Comparison of ENCODE assay signal across 1 cellular context in the genomic region with DNA sequence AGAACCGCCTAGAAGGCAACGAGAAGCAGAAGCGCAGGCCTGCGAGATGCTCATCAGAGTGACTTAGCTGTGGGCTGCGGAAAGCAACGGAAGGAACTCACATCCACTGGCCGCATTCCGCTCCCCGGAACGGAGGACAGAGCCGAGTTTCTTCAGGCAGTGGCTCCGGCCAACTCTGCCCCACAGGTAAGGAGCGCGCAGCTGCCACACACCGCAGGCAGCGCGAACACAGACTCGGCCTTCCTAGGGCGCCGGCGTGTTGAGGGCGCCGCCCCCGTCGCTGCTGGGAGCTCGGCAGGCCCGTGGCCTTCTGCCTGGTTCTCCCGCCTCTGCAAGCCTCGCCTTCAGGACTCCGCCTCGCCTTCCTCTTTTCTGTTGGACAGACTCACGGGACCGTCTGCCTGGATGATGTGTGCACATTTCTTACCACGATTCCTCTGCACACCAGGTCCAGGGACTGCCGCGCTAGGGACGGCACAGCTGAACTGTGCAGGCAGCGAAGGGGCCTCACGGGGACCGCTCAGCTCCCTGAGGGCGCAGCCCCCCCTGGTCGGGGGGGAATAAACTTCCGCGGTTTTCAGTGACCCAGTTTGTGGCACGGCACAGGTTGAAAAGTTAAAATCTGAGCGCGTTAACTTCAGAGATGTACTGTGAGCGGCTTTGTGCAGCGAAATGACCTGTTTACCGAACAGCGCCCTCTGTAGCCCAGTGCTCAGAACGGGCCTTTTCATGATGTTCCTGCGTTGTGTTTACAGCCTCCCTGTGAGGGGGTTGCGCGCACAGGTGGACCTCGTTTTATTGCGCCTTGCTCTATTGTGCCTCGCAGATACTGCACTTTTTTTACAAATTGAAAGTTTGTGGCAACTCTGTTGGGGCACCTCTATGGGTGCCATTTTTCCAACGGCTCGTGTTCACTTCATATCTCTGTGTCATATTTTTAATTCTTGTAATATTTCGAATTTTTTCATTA.
TF ChIP-seq lines count a peak whose summit lies in the region.

No MANE protein-coding gene starts in this region.

TF ChIP-seq in HEK293, 187 proteins besides CTCF, POLR2A, EP300 and RAD21 (continued from another document and continues in another):
- TF ChIP-seq, protein P1, sequence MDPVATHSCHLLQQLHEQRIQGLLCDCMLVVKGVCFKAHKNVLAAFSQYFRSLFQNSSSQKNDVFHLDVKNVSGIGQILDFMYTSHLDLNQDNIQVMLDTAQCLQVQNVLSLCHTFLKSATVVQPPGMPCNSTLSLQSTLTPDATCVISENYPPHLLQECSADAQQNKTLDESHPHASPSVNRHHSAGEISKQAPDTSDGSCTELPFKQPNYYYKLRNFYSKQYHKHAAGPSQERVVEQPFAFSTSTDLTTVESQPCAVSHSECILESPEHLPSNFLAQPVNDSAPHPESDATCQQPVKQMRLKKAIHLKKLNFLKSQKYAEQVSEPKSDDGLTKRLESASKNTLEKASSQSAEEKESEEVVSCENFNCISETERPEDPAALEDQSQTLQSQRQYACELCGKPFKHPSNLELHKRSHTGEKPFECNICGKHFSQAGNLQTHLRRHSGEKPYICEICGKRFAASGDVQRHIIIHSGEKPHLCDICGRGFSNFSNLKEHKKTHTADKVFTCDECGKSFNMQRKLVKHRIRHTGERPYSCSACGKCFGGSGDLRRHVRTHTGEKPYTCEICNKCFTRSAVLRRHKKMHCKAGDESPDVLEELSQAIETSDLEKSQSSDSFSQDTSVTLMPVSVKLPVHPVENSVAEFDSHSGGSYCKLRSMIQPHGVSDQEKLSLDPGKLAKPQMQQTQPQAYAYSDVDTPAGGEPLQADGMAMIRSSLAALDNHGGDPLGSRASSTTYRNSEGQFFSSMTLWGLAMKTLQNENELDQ (tag by site-specific recombination; IDR thresholded peaks at IDR 0.05; ENCODE audit: low read depth): no peak
- TF ChIP-seq ZBTB20 (tag by site-specific recombination; IDR thresholded peaks at IDR 0.05): peak; percentile 76; the same call in 1 of the 2 replicates
- 0 out of 2 replicates have a peak, but pooled peaks have one; percentile 69 for TF ChIP-seq ZXDB (tag by site-specific recombination; IDR thresholded peaks at IDR 0.05)
- TF ChIP-seq KLF10 (tag by site-specific recombination; IDR thresholded peaks at IDR 0.05): peak; percentile 47; the same call in 1 of the 2 replicates
- peak; percentile 40; the same call in 1 of the 2 replicates for TF ChIP-seq ZNF24 (tag by site-specific recombination; IDR thresholded peaks at IDR 0.05)
- TF ChIP-seq, protein P2, sequence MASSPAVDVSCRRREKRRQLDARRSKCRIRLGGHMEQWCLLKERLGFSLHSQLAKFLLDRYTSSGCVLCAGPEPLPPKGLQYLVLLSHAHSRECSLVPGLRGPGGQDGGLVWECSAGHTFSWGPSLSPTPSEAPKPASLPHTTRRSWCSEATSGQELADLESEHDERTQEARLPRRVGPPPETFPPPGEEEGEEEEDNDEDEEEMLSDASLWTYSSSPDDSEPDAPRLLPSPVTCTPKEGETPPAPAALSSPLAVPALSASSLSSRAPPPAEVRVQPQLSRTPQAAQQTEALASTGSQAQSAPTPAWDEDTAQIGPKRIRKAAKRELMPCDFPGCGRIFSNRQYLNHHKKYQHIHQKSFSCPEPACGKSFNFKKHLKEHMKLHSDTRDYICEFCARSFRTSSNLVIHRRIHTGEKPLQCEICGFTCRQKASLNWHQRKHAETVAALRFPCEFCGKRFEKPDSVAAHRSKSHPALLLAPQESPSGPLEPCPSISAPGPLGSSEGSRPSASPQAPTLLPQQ (tag by site-specific recombination; IDR thresholded peaks at IDR 0.05): peak; percentile 78
- TF ChIP-seq, protein P3, sequence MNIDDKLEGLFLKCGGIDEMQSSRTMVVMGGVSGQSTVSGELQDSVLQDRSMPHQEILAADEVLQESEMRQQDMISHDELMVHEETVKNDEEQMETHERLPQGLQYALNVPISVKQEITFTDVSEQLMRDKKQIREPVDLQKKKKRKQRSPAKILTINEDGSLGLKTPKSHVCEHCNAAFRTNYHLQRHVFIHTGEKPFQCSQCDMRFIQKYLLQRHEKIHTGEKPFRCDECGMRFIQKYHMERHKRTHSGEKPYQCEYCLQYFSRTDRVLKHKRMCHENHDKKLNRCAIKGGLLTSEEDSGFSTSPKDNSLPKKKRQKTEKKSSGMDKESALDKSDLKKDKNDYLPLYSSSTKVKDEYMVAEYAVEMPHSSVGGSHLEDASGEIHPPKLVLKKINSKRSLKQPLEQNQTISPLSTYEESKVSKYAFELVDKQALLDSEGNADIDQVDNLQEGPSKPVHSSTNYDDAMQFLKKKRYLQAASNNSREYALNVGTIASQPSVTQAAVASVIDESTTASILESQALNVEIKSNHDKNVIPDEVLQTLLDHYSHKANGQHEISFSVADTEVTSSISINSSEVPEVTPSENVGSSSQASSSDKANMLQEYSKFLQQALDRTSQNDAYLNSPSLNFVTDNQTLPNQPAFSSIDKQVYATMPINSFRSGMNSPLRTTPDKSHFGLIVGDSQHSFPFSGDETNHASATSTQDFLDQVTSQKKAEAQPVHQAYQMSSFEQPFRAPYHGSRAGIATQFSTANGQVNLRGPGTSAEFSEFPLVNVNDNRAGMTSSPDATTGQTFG (tag by site-specific recombination; IDR thresholded peaks at IDR 0.05; ENCODE audit: borderline replicate concordance): no peak
- peak; percentile 53 for TF ChIP-seq ZNF654 (tag by site-specific recombination; IDR thresholded peaks at IDR 0.05; ENCODE audit: low read depth)
- TF ChIP-seq, protein P4, sequence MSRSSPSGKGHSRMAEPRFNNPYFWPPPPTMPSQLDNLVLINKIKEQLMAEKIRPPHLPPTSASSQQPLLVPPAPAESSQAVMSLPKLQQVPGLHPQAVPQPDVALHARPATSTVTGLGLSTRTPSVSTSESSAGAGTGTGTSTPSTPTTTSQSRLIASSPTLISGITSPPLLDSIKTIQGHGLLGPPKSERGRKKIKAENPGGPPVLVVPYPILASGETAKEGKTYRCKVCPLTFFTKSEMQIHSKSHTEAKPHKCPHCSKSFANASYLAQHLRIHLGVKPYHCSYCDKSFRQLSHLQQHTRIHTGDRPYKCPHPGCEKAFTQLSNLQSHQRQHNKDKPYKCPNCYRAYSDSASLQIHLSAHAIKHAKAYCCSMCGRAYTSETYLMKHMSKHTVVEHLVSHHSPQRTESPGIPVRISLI (tag by site-specific recombination; IDR thresholded peaks at IDR 0.05): no peak
- peak; percentile 82 for TF ChIP-seq GLIS2 (tag by site-specific recombination; IDR thresholded peaks at IDR 0.05)
- peak; percentile 40; the same call in 1 of the 2 replicates for TF ChIP-seq ZFP37 (tag by site-specific recombination; IDR thresholded peaks at IDR 0.05)
- TF ChIP-seq ZNF423 (tag by site-specific recombination; IDR thresholded peaks at IDR 0.05): no peak
- TF ChIP-seq HOXA7 (CRISPR knock-in tag; IDR thresholded peaks at IDR 0.05; ENCODE audit: borderline replicate concordance): no peak
- TF ChIP-seq, protein P5, sequence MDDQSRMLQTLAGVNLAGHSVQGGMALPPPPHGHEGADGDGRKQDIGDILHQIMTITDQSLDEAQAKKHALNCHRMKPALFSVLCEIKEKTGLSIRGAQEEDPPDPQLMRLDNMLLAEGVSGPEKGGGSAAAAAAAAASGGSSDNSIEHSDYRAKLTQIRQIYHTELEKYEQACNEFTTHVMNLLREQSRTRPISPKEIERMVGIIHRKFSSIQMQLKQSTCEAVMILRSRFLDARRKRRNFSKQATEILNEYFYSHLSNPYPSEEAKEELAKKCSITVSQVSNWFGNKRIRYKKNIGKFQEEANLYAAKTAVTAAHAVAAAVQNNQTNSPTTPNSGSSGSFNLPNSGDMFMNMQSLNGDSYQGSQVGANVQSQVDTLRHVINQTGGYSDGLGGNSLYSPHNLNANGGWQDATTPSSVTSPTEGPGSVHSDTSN (CRISPR knock-in tag; IDR thresholded peaks at IDR 0.05): peak; percentile 75; the same call in 1 of the 2 replicates
- 0 out of 2 replicates have a peak, but pooled peaks have one; percentile 20 for TF ChIP-seq OSR2 (tag by site-specific recombination; IDR thresholded peaks at IDR 0.05)
- TF ChIP-seq ZBTB48 (tag by site-specific recombination; IDR thresholded peaks at IDR 0.05): peak; percentile 93
- 0 out of 2 replicates have a peak, but pooled peaks have one; percentile 18 for TF ChIP-seq ZBTB21 (tag by site-specific recombination; IDR thresholded peaks at IDR 0.05)
- 0 out of 2 replicates have a peak, but pooled peaks have one; percentile 46 for TF ChIP-seq KLF16 (tag by site-specific recombination; IDR thresholded peaks at IDR 0.05)
- TF ChIP-seq SP7 (tag by site-specific recombination; IDR thresholded peaks at IDR 0.05): peak; percentile 77
- TF ChIP-seq, protein P6, sequence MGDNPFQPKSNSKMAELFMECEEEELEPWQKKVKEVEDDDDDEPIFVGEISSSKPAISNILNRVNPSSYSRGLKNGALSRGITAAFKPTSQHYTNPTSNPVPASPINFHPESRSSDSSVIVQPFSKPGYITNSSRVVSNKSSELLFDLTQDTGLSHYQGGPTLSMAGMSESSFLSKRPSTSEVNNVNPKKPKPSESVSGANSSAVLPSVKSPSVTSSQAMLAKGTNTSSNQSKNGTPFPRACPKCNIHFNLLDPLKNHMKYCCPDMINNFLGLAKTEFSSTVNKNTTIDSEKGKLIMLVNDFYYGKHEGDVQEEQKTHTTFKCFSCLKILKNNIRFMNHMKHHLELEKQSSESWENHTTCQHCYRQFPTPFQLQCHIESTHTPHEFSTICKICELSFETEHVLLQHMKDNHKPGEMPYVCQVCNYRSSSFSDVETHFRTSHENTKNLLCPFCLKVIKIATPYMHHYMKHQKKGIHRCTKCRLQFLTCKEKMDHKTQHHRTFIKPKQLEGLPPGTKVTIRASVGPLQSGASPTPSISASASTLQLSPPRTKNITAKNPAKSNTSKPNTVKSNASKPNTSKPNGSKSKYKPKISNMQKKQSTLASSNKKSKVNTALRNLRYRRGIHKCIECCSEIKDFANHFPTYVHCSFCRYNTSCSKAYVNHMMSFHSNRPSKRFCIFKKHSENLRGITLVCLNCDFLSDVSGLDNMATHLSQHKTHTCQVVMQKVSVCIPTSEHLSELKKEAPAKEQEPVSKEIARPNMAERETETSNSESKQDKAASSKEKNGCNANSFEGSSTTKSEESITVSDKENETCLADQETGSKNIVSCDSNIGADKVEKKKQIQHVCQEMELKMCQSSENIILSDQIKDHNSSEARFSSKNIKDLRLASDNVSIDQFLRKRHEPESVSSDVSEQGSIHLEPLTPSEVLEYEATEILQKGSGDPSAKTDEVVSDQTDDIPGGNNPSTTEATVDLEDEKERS (tag by site-specific recombination; IDR thresholded peaks at IDR 0.05): no peak
- TF ChIP-seq, protein P7, sequence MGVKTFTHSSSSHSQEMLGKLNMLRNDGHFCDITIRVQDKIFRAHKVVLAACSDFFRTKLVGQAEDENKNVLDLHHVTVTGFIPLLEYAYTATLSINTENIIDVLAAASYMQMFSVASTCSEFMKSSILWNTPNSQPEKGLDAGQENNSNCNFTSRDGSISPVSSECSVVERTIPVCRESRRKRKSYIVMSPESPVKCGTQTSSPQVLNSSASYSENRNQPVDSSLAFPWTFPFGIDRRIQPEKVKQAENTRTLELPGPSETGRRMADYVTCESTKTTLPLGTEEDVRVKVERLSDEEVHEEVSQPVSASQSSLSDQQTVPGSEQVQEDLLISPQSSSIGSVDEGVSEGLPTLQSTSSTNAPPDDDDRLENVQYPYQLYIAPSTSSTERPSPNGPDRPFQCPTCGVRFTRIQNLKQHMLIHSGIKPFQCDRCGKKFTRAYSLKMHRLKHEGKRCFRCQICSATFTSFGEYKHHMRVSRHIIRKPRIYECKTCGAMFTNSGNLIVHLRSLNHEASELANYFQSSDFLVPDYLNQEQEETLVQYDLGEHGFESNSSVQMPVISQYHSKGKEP (tag by site-specific recombination; IDR thresholded peaks at IDR 0.05): no peak
- TF ChIP-seq ZNF391 (tag by site-specific recombination; IDR thresholded peaks at IDR 0.05; ENCODE audit: borderline replicate concordance, low read depth): 0 out of 2 replicates have a peak, but pooled peaks have one; percentile 53
- TF ChIP-seq ZNF169 (tag by site-specific recombination; IDR thresholded peaks at IDR 0.05): no peak
- TF ChIP-seq ZNF114 (tag by site-specific recombination; IDR thresholded peaks at IDR 0.05): no peak
- TF ChIP-seq, protein P8, sequence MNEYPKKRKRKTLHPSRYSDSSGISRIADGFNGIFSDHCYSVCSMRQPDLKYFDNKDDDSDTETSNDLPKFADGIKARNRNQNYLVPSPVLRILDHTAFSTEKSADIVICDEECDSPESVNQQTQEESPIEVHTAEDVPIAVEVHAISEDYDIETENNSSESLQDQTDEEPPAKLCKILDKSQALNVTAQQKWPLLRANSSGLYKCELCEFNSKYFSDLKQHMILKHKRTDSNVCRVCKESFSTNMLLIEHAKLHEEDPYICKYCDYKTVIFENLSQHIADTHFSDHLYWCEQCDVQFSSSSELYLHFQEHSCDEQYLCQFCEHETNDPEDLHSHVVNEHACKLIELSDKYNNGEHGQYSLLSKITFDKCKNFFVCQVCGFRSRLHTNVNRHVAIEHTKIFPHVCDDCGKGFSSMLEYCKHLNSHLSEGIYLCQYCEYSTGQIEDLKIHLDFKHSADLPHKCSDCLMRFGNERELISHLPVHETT (tag by site-specific recombination; IDR thresholded peaks at IDR 0.05): peak; percentile 27; the same call in 1 of the 2 replicates
- TF ChIP-seq TRIM28 (IDR thresholded peaks at IDR 0.05; ENCODE audit: borderline replicate concordance, low read length): peak; percentile 92; the same call in 1 of the 2 replicates
- no peak for TF ChIP-seq ZNF791 (tag by site-specific recombination; IDR thresholded peaks at IDR 0.05)
- TF ChIP-seq EGR2 (tag by site-specific recombination; IDR thresholded peaks at IDR 0.05; ENCODE audit: low read depth): peak; percentile 82
- TF ChIP-seq ZBTB7A (tag by site-specific recombination; IDR thresholded peaks at IDR 0.05; ENCODE audit: low read depth): no peak; the same call in 1 of the 2 replicates
- peak; percentile 12; the same call in 1 of the 2 replicates for TF ChIP-seq ZNF10 (tag by site-specific recombination; IDR thresholded peaks at IDR 0.05)
- TF ChIP-seq, protein P9, sequence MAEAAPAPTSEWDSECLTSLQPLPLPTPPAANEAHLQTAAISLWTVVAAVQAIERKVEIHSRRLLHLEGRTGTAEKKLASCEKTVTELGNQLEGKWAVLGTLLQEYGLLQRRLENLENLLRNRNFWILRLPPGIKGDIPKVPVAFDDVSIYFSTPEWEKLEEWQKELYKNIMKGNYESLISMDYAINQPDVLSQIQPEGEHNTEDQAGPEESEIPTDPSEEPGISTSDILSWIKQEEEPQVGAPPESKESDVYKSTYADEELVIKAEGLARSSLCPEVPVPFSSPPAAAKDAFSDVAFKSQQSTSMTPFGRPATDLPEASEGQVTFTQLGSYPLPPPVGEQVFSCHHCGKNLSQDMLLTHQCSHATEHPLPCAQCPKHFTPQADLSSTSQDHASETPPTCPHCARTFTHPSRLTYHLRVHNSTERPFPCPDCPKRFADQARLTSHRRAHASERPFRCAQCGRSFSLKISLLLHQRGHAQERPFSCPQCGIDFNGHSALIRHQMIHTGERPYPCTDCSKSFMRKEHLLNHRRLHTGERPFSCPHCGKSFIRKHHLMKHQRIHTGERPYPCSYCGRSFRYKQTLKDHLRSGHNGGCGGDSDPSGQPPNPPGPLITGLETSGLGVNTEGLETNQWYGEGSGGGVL (tag by site-specific recombination; IDR thresholded peaks at IDR 0.05): peak; percentile 83
- peak; percentile 36; the same call in 1 of the 2 replicates for TF ChIP-seq GFI1B (tag by site-specific recombination; IDR thresholded peaks at IDR 0.05)
- TF ChIP-seq ZNF133 (tag by site-specific recombination; IDR thresholded peaks at IDR 0.05): no peak
- peak; percentile 85; the same call in 1 of the 2 replicates for TF ChIP-seq ZNF2 (tag by site-specific recombination; IDR thresholded peaks at IDR 0.05)
- TF ChIP-seq ZNF221 (tag by site-specific recombination; IDR thresholded peaks at IDR 0.05; ENCODE audit: borderline replicate concordance): no peak
- TF ChIP-seq SP2 (tag by site-specific recombination; IDR thresholded peaks at IDR 0.05): peak; percentile 81
